1 cellular context compared by ENCODE assay signal in the genomic region with DNA sequence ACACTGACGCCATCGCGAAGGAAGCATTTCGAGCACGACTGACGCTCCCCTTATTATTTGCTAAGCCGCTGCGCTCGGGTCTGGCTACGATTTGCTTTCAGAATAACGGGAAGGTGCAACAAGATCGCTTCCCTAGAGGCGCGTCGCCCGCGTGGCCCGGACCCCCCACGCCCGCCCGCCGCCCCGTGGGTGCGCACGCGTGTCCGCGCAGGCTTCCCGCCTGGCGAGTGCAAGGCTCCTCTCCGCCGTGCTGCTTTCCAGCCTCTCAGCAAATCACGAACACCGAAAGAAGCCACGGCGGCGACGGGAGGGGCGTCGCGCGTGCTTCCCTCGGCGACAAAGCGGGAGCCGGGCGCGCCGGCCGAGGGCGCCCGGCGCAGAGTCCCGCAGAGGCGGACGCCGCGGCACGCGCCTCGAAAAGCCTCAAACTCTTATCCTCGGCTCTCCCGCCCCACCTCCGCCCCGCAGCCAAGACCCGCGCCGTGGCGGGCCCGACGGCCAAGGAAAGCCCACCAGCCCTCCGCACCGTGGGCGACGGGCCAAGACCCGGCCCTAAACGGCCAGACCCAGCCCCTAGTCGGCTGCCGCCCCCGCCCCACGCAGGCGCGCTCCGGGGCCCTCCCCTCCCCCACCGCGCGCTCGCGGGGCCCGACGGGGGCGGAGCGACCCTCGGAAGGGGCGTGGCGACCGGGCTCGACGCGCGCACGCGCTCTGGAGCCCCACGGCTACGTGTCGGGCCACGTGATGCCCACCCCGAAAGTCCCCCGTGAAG.
TF ChIP-seq lines count a peak whose summit lies in the region.

No MANE protein-coding gene starts in this region.

TF ChIP-seq in K562, 482 proteins besides CTCF, POLR2A, EP300 and RAD21 (continued from another document and continues in another):
- TF ChIP-seq ZNF143 (CRISPR knock-in tag; IDR thresholded peaks at IDR 0.05), result no peak
- no peak for TF ChIP-seq ETV6 (IDR thresholded peaks at IDR 0.05; ENCODE audit: borderline replicate concordance in 1 of 2, low read depth in 2 of 2, low read length in 1 of 2)
- TF ChIP-seq ETV6 (CRISPR knock-in tag; IDR thresholded peaks at IDR 0.05; ENCODE audit: borderline replicate concordance), result peak; percentile 89; the same call in 1 of the 2 replicates
- peak; percentile 91 for TF ChIP-seq ZFX (CRISPR knock-in tag; IDR thresholded peaks at IDR 0.05)
- peak; percentile 91 for TF ChIP-seq SMAD4 (CRISPR knock-in tag; conservative IDR thresholded peaks at IDR 0.05)
- TF ChIP-seq, protein P1, sequence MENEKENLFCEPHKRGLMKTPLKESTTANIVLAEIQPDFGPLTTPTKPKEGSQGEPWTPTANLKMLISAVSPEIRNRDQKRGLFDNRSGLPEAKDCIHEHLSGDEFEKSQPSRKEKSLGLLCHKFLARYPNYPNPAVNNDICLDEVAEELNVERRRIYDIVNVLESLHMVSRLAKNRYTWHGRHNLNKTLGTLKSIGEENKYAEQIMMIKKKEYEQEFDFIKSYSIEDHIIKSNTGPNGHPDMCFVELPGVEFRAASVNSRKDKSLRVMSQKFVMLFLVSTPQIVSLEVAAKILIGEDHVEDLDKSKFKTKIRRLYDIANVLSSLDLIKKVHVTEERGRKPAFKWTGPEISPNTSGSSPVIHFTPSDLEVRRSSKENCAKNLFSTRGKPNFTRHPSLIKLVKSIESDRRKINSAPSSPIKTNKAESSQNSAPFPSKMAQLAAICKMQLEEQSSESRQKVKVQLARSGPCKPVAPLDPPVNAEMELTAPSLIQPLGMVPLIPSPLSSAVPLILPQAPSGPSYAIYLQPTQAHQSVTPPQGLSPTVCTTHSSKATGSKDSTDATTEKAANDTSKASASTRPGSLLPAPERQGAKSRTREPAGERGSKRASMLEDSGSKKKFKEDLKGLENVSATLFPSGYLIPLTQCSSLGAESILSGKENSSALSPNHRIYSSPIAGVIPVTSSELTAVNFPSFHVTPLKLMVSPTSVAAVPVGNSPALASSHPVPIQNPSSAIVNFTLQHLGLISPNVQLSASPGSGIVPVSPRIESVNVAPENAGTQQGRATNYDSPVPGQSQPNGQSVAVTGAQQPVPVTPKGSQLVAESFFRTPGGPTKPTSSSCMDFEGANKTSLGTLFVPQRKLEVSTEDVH (IDR thresholded peaks at IDR 0.05; ENCODE audit: low read depth, partially characterized antibody), result peak; percentile 25
- no peak for TF ChIP-seq ZNF408 (CRISPR knock-in tag; IDR thresholded peaks at IDR 0.05; ENCODE audit: low read depth)
- TF ChIP-seq STAT6 (CRISPR knock-in tag; IDR thresholded peaks at IDR 0.05), result no peak
- TF ChIP-seq, protein P2, sequence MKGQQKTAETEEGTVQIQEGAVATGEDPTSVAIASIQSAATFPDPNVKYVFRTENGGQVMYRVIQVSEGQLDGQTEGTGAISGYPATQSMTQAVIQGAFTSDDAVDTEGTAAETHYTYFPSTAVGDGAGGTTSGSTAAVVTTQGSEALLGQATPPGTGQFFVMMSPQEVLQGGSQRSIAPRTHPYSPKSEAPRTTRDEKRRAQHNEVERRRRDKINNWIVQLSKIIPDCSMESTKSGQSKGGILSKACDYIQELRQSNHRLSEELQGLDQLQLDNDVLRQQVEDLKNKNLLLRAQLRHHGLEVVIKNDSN (CRISPR knock-in tag; IDR thresholded peaks at IDR 0.05), result peak; percentile 94
- no peak for TF ChIP-seq FOXM1 (IDR thresholded peaks at IDR 0.05; ENCODE audit: low read depth)
- peak; percentile 92 for TF ChIP-seq FOXM1 (CRISPR knock-in tag; IDR thresholded peaks at IDR 0.05; ENCODE audit: low read depth)
- TF ChIP-seq UBTF (IDR thresholded peaks at IDR 0.05; ENCODE audit: borderline replicate concordance in 1 of 2, low read depth in 2 of 2, low read length in 2 of 2), result 0 out of 4 replicates have a peak, but pooled peaks of 1 of the 2 experiments have one; percentile 42
- TF ChIP-seq MBD2 (IDR thresholded peaks at IDR 0.05; ENCODE audit: borderline replicate concordance, low read depth), result peak; percentile 25; the same call in 1 of the 2 replicates
- TF ChIP-seq, protein P3, sequence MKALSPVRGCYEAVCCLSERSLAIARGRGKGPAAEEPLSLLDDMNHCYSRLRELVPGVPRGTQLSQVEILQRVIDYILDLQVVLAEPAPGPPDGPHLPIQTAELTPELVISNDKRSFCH (CRISPR knock-in tag; IDR thresholded peaks at IDR 0.05), result no peak
- TF ChIP-seq, protein P3 (tag; IDR thresholded peaks at IDR 0.05), result peak; percentile 43; the same call in 1 of the 2 replicates
- no peak for TF ChIP-seq MED1 (CRISPR knock-in tag; IDR thresholded peaks at IDR 0.05; ENCODE audit: borderline replicate concordance)
- TF ChIP-seq SUPT5H (IDR thresholded peaks at IDR 0.05), result peak; percentile 67
- TF ChIP-seq BRD4 (IDR thresholded peaks at IDR 0.05), result peak; percentile 76; the same call in 1 of the 2 replicates
- TF ChIP-seq PHF20 (IDR thresholded peaks at IDR 0.05; ENCODE audit: partially characterized antibody), result peak; percentile 47
- TF ChIP-seq, protein P4, sequence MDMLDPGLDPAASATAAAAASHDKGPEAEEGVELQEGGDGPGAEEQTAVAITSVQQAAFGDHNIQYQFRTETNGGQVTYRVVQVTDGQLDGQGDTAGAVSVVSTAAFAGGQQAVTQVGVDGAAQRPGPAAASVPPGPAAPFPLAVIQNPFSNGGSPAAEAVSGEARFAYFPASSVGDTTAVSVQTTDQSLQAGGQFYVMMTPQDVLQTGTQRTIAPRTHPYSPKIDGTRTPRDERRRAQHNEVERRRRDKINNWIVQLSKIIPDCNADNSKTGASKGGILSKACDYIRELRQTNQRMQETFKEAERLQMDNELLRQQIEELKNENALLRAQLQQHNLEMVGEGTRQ (CRISPR knock-in tag; IDR thresholded peaks at IDR 0.05), result peak; percentile 95
- TF ChIP-seq ARID4B (CRISPR knock-in tag; IDR thresholded peaks at IDR 0.05), result peak; percentile 51; the same call in 1 of the 2 replicates
- peak in 1 of 2 experiments; percentile 70; a peak in 1 of 4 replicates for TF ChIP-seq BCLAF1 (IDR thresholded peaks at IDR 0.05; ENCODE audit: borderline replicate concordance in 1 of 2, control insufficient read depth in 1 of 2, low read depth in 2 of 2, low read length in 1 of 2)
- no peak for TF ChIP-seq TAF15 (IDR thresholded peaks at IDR 0.05; ENCODE audit: low read depth, low read length)
- TF ChIP-seq, protein P5, sequence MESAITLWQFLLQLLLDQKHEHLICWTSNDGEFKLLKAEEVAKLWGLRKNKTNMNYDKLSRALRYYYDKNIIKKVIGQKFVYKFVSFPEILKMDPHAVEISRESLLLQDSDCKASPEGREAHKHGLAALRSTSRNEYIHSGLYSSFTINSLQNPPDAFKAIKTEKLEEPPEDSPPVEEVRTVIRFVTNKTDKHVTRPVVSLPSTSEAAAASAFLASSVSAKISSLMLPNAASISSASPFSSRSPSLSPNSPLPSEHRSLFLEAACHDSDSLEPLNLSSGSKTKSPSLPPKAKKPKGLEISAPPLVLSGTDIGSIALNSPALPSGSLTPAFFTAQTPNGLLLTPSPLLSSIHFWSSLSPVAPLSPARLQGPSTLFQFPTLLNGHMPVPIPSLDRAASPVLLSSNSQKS (CRISPR knock-in tag; IDR thresholded peaks at IDR 0.05), result no peak
- TF ChIP-seq GABPB1 (CRISPR knock-in tag; IDR thresholded peaks at IDR 0.05), result peak; percentile 12; the same call in 1 of the 2 replicates
- 0 out of 2 replicates have a peak, but pooled peaks have one; percentile 39 for TF ChIP-seq HDAC8 (tag; IDR thresholded peaks at IDR 0.05)
- TF ChIP-seq, protein P6, sequence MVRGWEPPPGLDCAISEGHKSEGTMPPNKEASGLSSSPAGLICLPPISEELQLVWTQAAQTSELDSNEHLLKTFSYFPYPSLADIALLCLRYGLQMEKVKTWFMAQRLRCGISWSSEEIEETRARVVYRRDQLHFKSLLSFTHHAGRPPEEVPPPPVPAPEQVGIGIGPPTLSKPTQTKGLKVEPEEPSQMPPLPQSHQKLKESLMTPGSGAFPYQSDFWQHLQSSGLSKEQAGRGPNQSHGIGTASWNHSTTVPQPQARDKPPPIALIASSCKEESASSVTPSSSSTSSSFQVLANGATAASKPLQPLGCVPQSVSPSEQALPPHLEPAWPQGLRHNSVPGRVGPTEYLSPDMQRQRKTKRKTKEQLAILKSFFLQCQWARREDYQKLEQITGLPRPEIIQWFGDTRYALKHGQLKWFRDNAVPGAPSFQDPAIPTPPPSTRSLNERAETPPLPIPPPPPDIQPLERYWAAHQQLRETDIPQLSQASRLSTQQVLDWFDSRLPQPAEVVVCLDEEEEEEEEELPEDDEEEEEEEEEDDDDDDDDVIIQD (CRISPR knock-in tag; IDR thresholded peaks at IDR 0.05), result 0 out of 2 replicates have a peak, but pooled peaks have one; percentile 15
- no peak for TF ChIP-seq ZC3H4 (CRISPR knock-in tag; IDR thresholded peaks at IDR 0.05; ENCODE audit: borderline replicate concordance)
- no peak for TF ChIP-seq ZNF79 (CRISPR knock-in tag; IDR thresholded peaks at IDR 0.05; ENCODE audit: low read depth)
